ENCODE assay signal across 18 cellular contexts in the genomic region with DNA sequence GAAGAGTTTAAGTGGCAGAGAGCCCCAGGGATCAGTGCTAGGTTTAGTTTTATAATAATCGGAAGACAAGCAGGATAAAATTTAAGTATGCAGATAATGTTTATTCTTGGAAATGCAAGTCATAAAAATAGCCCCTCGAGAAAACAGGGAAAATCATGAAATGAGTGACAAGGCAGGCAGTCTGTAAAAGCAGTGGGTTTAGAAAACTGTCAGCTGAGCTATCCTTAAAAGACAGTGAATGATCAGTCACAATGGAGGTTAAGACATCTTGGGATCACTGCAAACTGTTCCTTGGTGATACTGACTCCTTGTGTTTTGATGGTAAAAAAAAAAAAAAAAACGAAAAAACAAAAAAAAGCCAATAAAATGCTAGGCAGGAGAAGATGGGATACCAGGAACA.
DNase-seq lines count a peak whose midpoint lies in the region; ATAC-seq and TF ChIP-seq lines count a peak whose summit lies in the region.
"Had no signal": no experiment of that assay in that cellular context is flagged by ENCODE, and none has a peak within 500 bp of the region (broad histone marks: within the 10 kb centered on the region; RNA-seq: fewer than 3 reads in every experiment).

No MANE protein-coding gene starts in this region.

- H3K4me1 Mint-ChIP-seq in GM23338 (peaks cover 26% of the 10 kb centered on the region), progenitor cell of endocrine pancreas (ENCODE audit: low read depth) (peaks cover 13% of the 10 kb centered on the region)
- H3K4me1 Mint-ChIP-seq: IgD-negative memory B cell had no signal

- H3K36me3 ChIP-seq in GM23338 (ENCODE audit: insufficient read depth) = peaks cover 3% of the 10 kb centered on the region; the same call in 1 of the 2 replicates
- no peaks in the 10 kb centered on the region for H3K36me3 ChIP-seq in SK-N-SH (replicated peaks in 1 of 2; ENCODE audit: control insufficient read depth in 1 of 2, insufficient read depth in 2 of 2, low read length in 1 of 2)
- H3K36me3 ChIP-seq: BLaER1 had no signal

- ATAC-seq in GM23338 = no peak
- ATAC-seq: HepG2 had no signal

- H3K27ac Mint-ChIP-seq in GM23338 (no peak overlapping the region), progenitor cell of endocrine pancreas (peak overlapping the region; percentile 19)
- H3K27ac Mint-ChIP-seq: CD4-positive, alpha-beta memory T cell; IgD-negative memory B cell had no signal

- no peak overlapping the region for H3K9ac ChIP-seq in SK-N-SH
- H3K9ac ChIP-seq: BLaER1 had no signal

- H3K27me3 ChIP-seq in GM23338 (ENCODE audit: insufficient read depth) (no peaks in the 10 kb centered on the region), dorsolateral prefrontal cortex (no peaks in the 10 kb centered on the region), SK-N-SH (ENCODE audit: insufficient read depth) (no peaks in the 10 kb centered on the region)
- H3K27me3 ChIP-seq: BLaER1 had no signal

- intact Hi-C loops in dorsolateral prefrontal cortex (cut with DNase I) (no loop called here), head of caudate nucleus (cut with DNase I) (no loop called here)

- peaks cover 8% of the 10 kb centered on the region; the same call in 1 of the 2 replicates for H3K4me1 ChIP-seq in GM23338 (ENCODE audit: insufficient read depth)
- H3K4me1 ChIP-seq in SK-N-SH (ENCODE audit: control insufficient read depth in 1 of 2, insufficient read depth in 2 of 2, low read depth in 1 of 2, low read length in 1 of 2) = peaks cover 0 to 3% of the 10 kb centered on the region in 2 experiments; a peak in 2 of 4 replicates
- H3K4me1 ChIP-seq: BLaER1 had no signal

- H2AFZ ChIP-seq in GM23338 (no peak overlapping the region), SK-N-SH (ENCODE audit: low read depth) (no peak overlapping the region)

- H3K4me2 ChIP-seq in GM23338 = no peak overlapping the region
- H3K4me2 ChIP-seq in SK-N-SH = no peak overlapping the region
- H3K4me2 ChIP-seq: A549, BLaER1 had no signal

- H3K9me2 ChIP-seq in GM23338 (ENCODE audit: insufficient read depth) (no peaks in the 10 kb centered on the region), SK-N-SH (no peaks in the 10 kb centered on the region)

- H3K9me3 ChIP-seq in SK-N-SH = no peaks in the 10 kb centered on the region
- H3K9me3 ChIP-seq: A549, BLaER1 had no signal

- H4K20me1 ChIP-seq in GM23338 (replicated peaks; ENCODE audit: insufficient read depth) = no peaks in the 10 kb centered on the region; the same call in 1 of the 2 replicates
- no peaks in the 10 kb centered on the region for H4K20me1 ChIP-seq in SK-N-SH (ENCODE audit: insufficient read depth)
- H4K20me1 ChIP-seq: BLaER1 had no signal

- H3K4me3 ChIP-seq in GM23338 (no peak overlapping the region), dorsolateral prefrontal cortex (no peak overlapping the region), SK-N-SH (ENCODE audit: low read depth in 2 of 2, low read length in 1 of 2) (no peak overlapping the region)
- H3K4me3 ChIP-seq: A549, BLaER1 had no signal

- H3K79me2 ChIP-seq in GM23338 (replicated peaks; ENCODE audit: insufficient read depth) (no peaks in the 10 kb centered on the region), SK-N-SH (ENCODE audit: insufficient read depth) (no peaks in the 10 kb centered on the region)

- WGBS in SK-N-SH (ENCODE audit: low lambda C conversion rate) = 67% methylated on average over 3 of the region's 3 CpGs

- H3K27me3 Mint-ChIP-seq in GM23338 (ENCODE audit: insufficient read depth, low read depth, poor library complexity) (peaks cover 2% of the 10 kb centered on the region), progenitor cell of endocrine pancreas (no peaks in the 10 kb centered on the region)
- H3K27me3 Mint-ChIP-seq: CD4-positive, alpha-beta memory T cell; IgD-negative memory B cell had no signal

- DNase-seq in GM23338 (ENCODE audit: low spot score) (no peak), dorsolateral prefrontal cortex (no peak), progenitor cell of endocrine pancreas (ENCODE audit: low spot score, unreplicated experiment) (no peak), iPS-NIHi7 (ENCODE audit: extremely low spot score) (no peak), SK-N-SH (no peak), head of caudate nucleus (no peak)
- DNase-seq: CD4-positive, alpha-beta memory T cell; DMS153; DMS79; GDM1; H9 had no signal

- no peaks in the 10 kb centered on the region for H3F3A ChIP-seq in GM23338 (replicated peaks; ENCODE audit: low read depth)
- no peaks in the 10 kb centered on the region for H3F3A ChIP-seq in SK-N-SH (replicated peaks; ENCODE audit: insufficient read depth)

- TF ChIP-seq RAD21 in SK-N-SH (IDR thresholded peaks at IDR 0.05; ENCODE audit: low read length) = no peak

- H3K9me3 Mint-ChIP-seq in GM23338 = no peaks in the 10 kb centered on the region
- H3K9me3 Mint-ChIP-seq in progenitor cell of endocrine pancreas (ENCODE audit: low read depth) = no peaks in the 10 kb centered on the region
- H3K9me3 Mint-ChIP-seq: CD14-positive monocyte; CD4-positive, alpha-beta memory T cell; H9; IgD-negative memory B cell had no signal

- TF ChIP-seq CTCF in GM23338 (conservative IDR thresholded peaks at IDR 0.05; ENCODE audit: low read depth in 2 of 2) (no peak), VCaP (conservative IDR thresholded peaks at IDR 0.05) (no peak), dorsolateral prefrontal cortex (IDR thresholded peaks at IDR 0.05 in 54 of 56, conservative IDR thresholded peaks at IDR 0.05 in 2 of 56; ENCODE audit: low read depth in 1 of 56, partially characterized antibody in 56 of 56) (no peak), progenitor cell of endocrine pancreas (IDR thresholded peaks at IDR 0.05; ENCODE audit: unreplicated experiment) (no peak), SK-N-SH (IDR thresholded peaks at IDR 0.05) (no peak)

- CTCF ChIA-PET in SK-N-SH (lab: Yijun Ruan, JAX) = interaction anchor here (0.7 to 1.4 kb wide), 4 partner anchors 18 to 199 kb away, joined by 3 read pairs; a partner anchor contains a TSS

- H3K36me3 Mint-ChIP-seq in GM23338 (ENCODE audit: low read depth) (peaks cover 6% of the 10 kb centered on the region; the same call in 2 of the 3 replicates), progenitor cell of endocrine pancreas (ENCODE audit: insufficient read depth) (peaks cover 22% of the 10 kb centered on the region)
- H3K36me3 Mint-ChIP-seq: CD4-positive, alpha-beta memory T cell had no signal

- POLR2A ChIA-PET in SK-N-SH (lab: Yijun Ruan, JAX) = no interaction called here

- no peak overlapping the region for H3K4me3 Mint-ChIP-seq in GM23338
- no peak overlapping the region for H3K4me3 Mint-ChIP-seq in progenitor cell of endocrine pancreas (ENCODE audit: low read depth)
- H3K4me3 Mint-ChIP-seq: CD14-positive monocyte; CD4-positive, alpha-beta memory T cell; H9; IgD-negative memory B cell had no signal

- H3K27ac ChIP-seq in GM23338 (ENCODE audit: low read depth) (0 out of 2 replicates have a peak overlapping the region, but pooled peaks have one; percentile 39), VCaP (peak overlapping the region; percentile 76), dorsolateral prefrontal cortex (peak overlapping the region in 48 of 59 donors; percentile 2 to 79 (median 58)), SK-N-SH (ENCODE audit: low read depth in 2 of 2, low read length in 1 of 2) (no peak overlapping the region)
- H3K27ac ChIP-seq: 22Rv1, BLaER1 had no signal

- TF ChIP-seq EP300 in SK-N-SH (IDR thresholded peaks at IDR 0.05; ENCODE audit: borderline replicate concordance in 1 of 2, low read depth in 1 of 2, low read length in 1 of 2) = no peak

TF ChIP-seq in GM23338, 12 proteins besides CTCF, POLR2A, EP300 and RAD21 (continues in another document):
- no peak for TF ChIP-seq ZNF331 (CRISPR knock-in tag; IDR thresholded peaks at IDR 0.05; ENCODE audit: low read depth)
- TF ChIP-seq POLR2AphosphoS5 (IDR thresholded peaks at IDR 0.05; ENCODE audit: low read depth) = no peak

TF ChIP-seq in SK-N-SH, 30 proteins besides CTCF, POLR2A, EP300 and RAD21 (continues in another document):
- no peak for TF ChIP-seq RCOR1 (IDR thresholded peaks at IDR 0.05; ENCODE audit: low read length)
- TF ChIP-seq TCF12 (IDR thresholded peaks at IDR 0.05) = no peak
- TF ChIP-seq, protein P1, sequence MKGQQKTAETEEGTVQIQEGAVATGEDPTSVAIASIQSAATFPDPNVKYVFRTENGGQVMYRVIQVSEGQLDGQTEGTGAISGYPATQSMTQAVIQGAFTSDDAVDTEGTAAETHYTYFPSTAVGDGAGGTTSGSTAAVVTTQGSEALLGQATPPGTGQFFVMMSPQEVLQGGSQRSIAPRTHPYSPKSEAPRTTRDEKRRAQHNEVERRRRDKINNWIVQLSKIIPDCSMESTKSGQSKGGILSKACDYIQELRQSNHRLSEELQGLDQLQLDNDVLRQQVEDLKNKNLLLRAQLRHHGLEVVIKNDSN (IDR thresholded peaks at IDR 0.05; ENCODE audit: borderline replicate concordance, low read depth) = no peak
- no peak for TF ChIP-seq GABPA (IDR thresholded peaks at IDR 0.05; ENCODE audit: low read depth)
- no peak for TF ChIP-seq SIN3A (IDR thresholded peaks at IDR 0.05; ENCODE audit: borderline replicate concordance, low read depth, low read length)
- no peak for TF ChIP-seq YY1 (IDR thresholded peaks at IDR 0.05; ENCODE audit: low read depth)
- TF ChIP-seq, protein P2, sequence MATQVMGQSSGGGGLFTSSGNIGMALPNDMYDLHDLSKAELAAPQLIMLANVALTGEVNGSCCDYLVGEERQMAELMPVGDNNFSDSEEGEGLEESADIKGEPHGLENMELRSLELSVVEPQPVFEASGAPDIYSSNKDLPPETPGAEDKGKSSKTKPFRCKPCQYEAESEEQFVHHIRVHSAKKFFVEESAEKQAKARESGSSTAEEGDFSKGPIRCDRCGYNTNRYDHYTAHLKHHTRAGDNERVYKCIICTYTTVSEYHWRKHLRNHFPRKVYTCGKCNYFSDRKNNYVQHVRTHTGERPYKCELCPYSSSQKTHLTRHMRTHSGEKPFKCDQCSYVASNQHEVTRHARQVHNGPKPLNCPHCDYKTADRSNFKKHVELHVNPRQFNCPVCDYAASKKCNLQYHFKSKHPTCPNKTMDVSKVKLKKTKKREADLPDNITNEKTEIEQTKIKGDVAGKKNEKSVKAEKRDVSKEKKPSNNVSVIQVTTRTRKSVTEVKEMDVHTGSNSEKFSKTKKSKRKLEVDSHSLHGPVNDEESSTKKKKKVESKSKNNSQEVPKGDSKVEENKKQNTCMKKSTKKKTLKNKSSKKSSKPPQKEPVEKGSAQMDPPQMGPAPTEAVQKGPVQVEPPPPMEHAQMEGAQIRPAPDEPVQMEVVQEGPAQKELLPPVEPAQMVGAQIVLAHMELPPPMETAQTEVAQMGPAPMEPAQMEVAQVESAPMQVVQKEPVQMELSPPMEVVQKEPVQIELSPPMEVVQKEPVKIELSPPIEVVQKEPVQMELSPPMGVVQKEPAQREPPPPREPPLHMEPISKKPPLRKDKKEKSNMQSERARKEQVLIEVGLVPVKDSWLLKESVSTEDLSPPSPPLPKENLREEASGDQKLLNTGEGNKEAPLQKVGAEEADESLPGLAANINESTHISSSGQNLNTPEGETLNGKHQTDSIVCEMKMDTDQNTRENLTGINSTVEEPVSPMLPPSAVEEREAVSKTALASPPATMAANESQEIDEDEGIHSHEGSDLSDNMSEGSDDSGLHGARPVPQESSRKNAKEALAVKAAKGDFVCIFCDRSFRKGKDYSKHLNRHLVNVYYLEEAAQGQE (IDR thresholded peaks at IDR 0.05; ENCODE audit: low read depth, low read length) = no peak
- TF ChIP-seq JUND (IDR thresholded peaks at IDR 0.05) = no peak

Comparison
In these comparisons a context has a peak if more than half of its experiments do, and no peak if none do; other contexts are left out.
1. H3K27ac ChIP-seq: peak in GM23338 (single experiment), VCaP (single experiment) and dorsolateral prefrontal cortex (48 of 59); none in SK-N-SH (0 of 2).